23 cellular contexts compared by ENCODE assay signal in genomic region chr7:207418-208127, GRCh38. TPM values are rescaled to one million over a fixed set of nuclear protein-coding genes. Genes with fewer than 3 reads are reported as not detected.
A peak's percentile ranks its signal among the peaks of the same experiment; 100 is the strongest.
DNase-seq lines count a peak whose midpoint lies in the region; ATAC-seq, FAIRE-seq and TF ChIP-seq lines count a peak whose summit lies in the region.
"Had no signal": no experiment of that assay in that cellular context is flagged by ENCODE, and none has a peak within 500 bp of the region (broad histone marks: within the 10 kb centered on the region; RNA-seq: fewer than 3 reads in every experiment).

No MANE protein-coding gene starts in this region.

- no peak overlapping the region for H3K4me3 ChIP-seq in HepG2 (replicated peaks in 1 of 3; ENCODE audit: insufficient read depth in 1 of 3, low read depth in 2 of 3, low read length in 3 of 3)
- H3K4me3 ChIP-seq: HAP-1, mucosa of descending colon, tibial artery had no signal

- no peak overlapping the region for H3K4me3 Mint-ChIP-seq in chondrocyte (ENCODE audit: unreplicated experiment)
- H3K4me3 Mint-ChIP-seq in activated naive CD4-positive, alpha-beta T cell treated with anti-CD3 and anti-CD28 coated beads for 36 hours, result no peak overlapping the region
- H3K4me3 Mint-ChIP-seq: CD8-positive, alpha-beta T cell; T-helper 17 cell had no signal

- H4K20me1 ChIP-seq in HepG2 (ENCODE audit: insufficient read depth, low read length), result no peaks in the 10 kb centered on the region

- H3K4me2 ChIP-seq in HepG2 (ENCODE audit: low read depth, low read length), result no peak overlapping the region

- in situ Hi-C loops in HepG2 (cut with HindIII; ENCODE audit: extremely low pct_ligation_motif_present, low pct_unique_long_range_greater_than_20kb) (no loop called here), G401 (cut with HindIII; ENCODE audit: low sequenced_read_pairs) (no loop called here)

- no TSS peak for BruUV-seq in HepG2 (replicated peaks; lab: Mats Ljungman, UMichigan)

- peak; percentile 39 for DNase-seq in NCI-H82 (lab: John Stamatoyannopoulos, UW)
- no peak for DNase-seq in NCI-H82 treated with DMSO at 0.1 percent for 48 hours (lab: John Stamatoyannopoulos, UW; ENCODE audit: unreplicated experiment)
- no peak for DNase-seq in chondrocyte (ENCODE audit: low spot score)
- DNase-seq in HepG2 (ENCODE audit: low spot score), result no peak
- DNase-seq in activated naive CD4-positive, alpha-beta T cell treated with anti-CD3 and anti-CD28 coated beads for 36 hours, result no peak
- DNase-seq in G401 (ENCODE audit: low spot score), result no peak
- DNase-seq: activated CD4-positive, alpha-beta T cell treated with anti-CD3 and anti-CD28 coated beads for 4 hours; activated CD8-positive, alpha-beta memory T cell treated with anti-CD3 and anti-CD28 coated beads, Interleukin-2, amount 50 U/mL, for 4 hours; CD8-positive, alpha-beta T cell; EL; erythroblast; kidney glomerular epithelial cell; mucosa of descending colon; NCI-H1417 treated with DMSO at 0.1 percent for 48 hours; SHP77; small intestine; T-helper 17 cell; tibial artery had no signal

- H3K9ac ChIP-seq in HepG2 (ENCODE audit: insufficient read depth, low read depth, low read length), result no peak overlapping the region
- H3K9ac ChIP-seq: parathyroid adenoma had no signal

- no peak overlapping the region for H3K27ac Mint-ChIP-seq in chondrocyte (ENCODE audit: unreplicated experiment)
- no peak overlapping the region for H3K27ac Mint-ChIP-seq in activated naive CD4-positive, alpha-beta T cell treated with anti-CD3 and anti-CD28 coated beads for 36 hours
- H3K27ac Mint-ChIP-seq: CD8-positive, alpha-beta T cell; T-helper 17 cell had no signal

- no peaks in the 10 kb centered on the region for H3K79me2 ChIP-seq in HepG2 (ENCODE audit: insufficient read depth, low read length)

- no peaks in the 10 kb centered on the region for H3K9me3 Mint-ChIP-seq in chondrocyte (ENCODE audit: low read depth)
- no peaks in the 10 kb centered on the region for H3K9me3 Mint-ChIP-seq in activated naive CD4-positive, alpha-beta T cell treated with anti-CD3 and anti-CD28 coated beads for 36 hours
- H3K9me3 Mint-ChIP-seq: CD8-positive, alpha-beta T cell had no signal

- H3K4me1 Mint-ChIP-seq in chondrocyte (ENCODE audit: low read depth), result peaks cover 5% of the 10 kb centered on the region
- H3K4me1 Mint-ChIP-seq in activated naive CD4-positive, alpha-beta T cell treated with anti-CD3 and anti-CD28 coated beads for 36 hours (ENCODE audit: low read depth), result no peaks in the 10 kb centered on the region

- TF ChIP-seq EP300 in HepG2 (IDR thresholded peaks at IDR 0.05; ENCODE audit: low read depth in 2 of 2, low read length in 2 of 2) (no peak), HepG2 (CRISPR knock-in tag; IDR thresholded peaks at IDR 0.05; ENCODE audit: borderline replicate concordance) (no peak)

- no peak overlapping the region for H3K27ac ChIP-seq in HepG2 (ENCODE audit: extremely low read length, insufficient read depth, low read length)
- H3K27ac ChIP-seq: 22Rv1, parathyroid adenoma, tibial artery had no signal

- TF ChIP-seq POLR2A in HepG2 (IDR thresholded peaks at IDR 0.05; ENCODE audit: insufficient read depth in 1 of 2, low read depth in 2 of 2, low read length in 2 of 2), result no peak

- H3K27me3 Mint-ChIP-seq in chondrocyte (ENCODE audit: low read depth), result no peaks in the 10 kb centered on the region
- H3K27me3 Mint-ChIP-seq in activated naive CD4-positive, alpha-beta T cell treated with anti-CD3 and anti-CD28 coated beads for 36 hours (ENCODE audit: low read depth), result no peaks in the 10 kb centered on the region
- H3K27me3 Mint-ChIP-seq: T-helper 17 cell had no signal

- CTCF ChIA-PET in HepG2 (lab: Yijun Ruan, JAX; ENCODE audit: low intra/inter-chr PET ratio, low total read pairs), result no interaction called here
- CTCF ChIA-PET in activated naive CD4-positive, alpha-beta T cell treated with anti-CD3 and anti-CD28 coated beads for 36 hours (lab: Charles Lee), result no interaction called here

- H3K27me3 ChIP-seq in HepG2 (ENCODE audit: control insufficient read depth in 1 of 2, insufficient read depth in 2 of 2, low read length in 2 of 2), result no peaks in the 10 kb centered on the region
- H3K27me3 ChIP-seq: tibial artery had no signal

- peak; percentile 14; the same call in 2 of the 3 replicates for ATAC-seq in HepG2
- ATAC-seq in HG03025 (IDR thresholded peaks at IDR 0.05; ENCODE audit: low FRiP score, unreplicated experiment), result no peak
- no peak for ATAC-seq in GM18907 (IDR thresholded peaks at IDR 0.05; ENCODE audit: unreplicated experiment)
- ATAC-seq: CD8-positive, alpha-beta T cell; T-helper 17 cell had no signal

- no peak overlapping the region for H2AFZ ChIP-seq in HepG2 (ENCODE audit: low read length)
- H2AFZ ChIP-seq: parathyroid adenoma had no signal

- WGBS in HepG2 (ENCODE audit: low lambda C conversion rate), result 98% methylated on average over 21 of the region's 39 CpGs

- POLR2A ChIA-PET in HepG2 (lab: Yijun Ruan, JAX), result no interaction called here

- intact Hi-C loops in HepG2 (cut with micrococcal nuclease; ENCODE audit: unreplicated experiment), result no loop called here
- intact Hi-C loops in activated naive CD4-positive, alpha-beta T cell treated with anti-CD3 and anti-CD28 coated beads for 36 hours (cut with micrococcal nuclease), result no loop called here

- peak; percentile 64 for TF ChIP-seq CTCF in chondrocyte (IDR thresholded peaks at IDR 0.05)
- 0 out of 2 replicates have a peak, but pooled peaks have one; percentile 19 for TF ChIP-seq CTCF in HepG2 (CRISPR knock-in tag; IDR thresholded peaks at IDR 0.05)

- H3K36me3 Mint-ChIP-seq in chondrocyte (ENCODE audit: low read depth), result peaks cover 16% of the 10 kb centered on the region
- no peaks in the 10 kb centered on the region for H3K36me3 Mint-ChIP-seq in activated naive CD4-positive, alpha-beta T cell treated with anti-CD3 and anti-CD28 coated beads for 36 hours (ENCODE audit: low read depth)
- H3K36me3 Mint-ChIP-seq: CD8-positive, alpha-beta T cell had no signal

- FAIRE-seq in HepG2 (lab: Jason Lieb, UNC), result no peak
- FAIRE-seq: small intestine had no signal

- H3K9me3 ChIP-seq in HepG2 (ENCODE audit: low read length), result no peaks in the 10 kb centered on the region
- H3K9me3 ChIP-seq: HAP-1, mucosa of descending colon, tibial artery had no signal

- no peak for TF ChIP-seq RAD21 in HepG2 (CRISPR knock-in tag; IDR thresholded peaks at IDR 0.05)

- H3K36me3 ChIP-seq in HepG2 (replicated peaks in 1 of 2; ENCODE audit: control insufficient read depth in 1 of 2, insufficient read depth in 2 of 2, low read length in 2 of 2), result peaks cover 19 to 54% of the 10 kb centered on the region in 2 experiments

- no peaks in the 10 kb centered on the region for H3K4me1 ChIP-seq in HepG2 (ENCODE audit: insufficient read depth, low read length)
- H3K4me1 ChIP-seq: HAP-1, parathyroid adenoma, tibial artery had no signal

TF ChIP-seq in HepG2, 621 proteins besides CTCF, POLR2A, EP300 and RAD21 (continues in another document):
- no peak for TF ChIP-seq KDM2A (CRISPR knock-in tag; IDR thresholded peaks at IDR 0.05; ENCODE audit: borderline replicate concordance, low read depth)
- no peak for TF ChIP-seq MED13 (CRISPR knock-in tag; IDR thresholded peaks at IDR 0.05)
- TF ChIP-seq ZBTB33 (CRISPR knock-in tag; IDR thresholded peaks at IDR 0.05), result 0 out of 2 replicates have a peak, but pooled peaks have one; percentile 65
- TF ChIP-seq ZNF264 (CRISPR knock-in tag; IDR thresholded peaks at IDR 0.05), result no peak
- peak; percentile 48 for TF ChIP-seq AGO1 (IDR thresholded peaks at IDR 0.05; ENCODE audit: low read depth, low read length, poor library complexity, severe bottlenecking)

RNA-seq across cellular contexts. Expression of gene FAM20C, which starts 15.2 kb away (rescaled TPM):
- total RNA-seq in chondrocyte, result 34.4 to 58.1 TPM (median 35.0 TPM) in 3 replicates
- 14.5 and 19.9 TPM in 2 replicates for total RNA-seq in HepG2 (2016; rRNA removed; fragmentation: Illumina TruSeq; extraction: Trizol)
- total RNA-seq in HepG2 (2016; cell fraction: cytosol; rRNA removed; fragmentation: Illumina TruSeq; extraction: Trizol; ENCODE audit: low read depth), result 4.8 and 5.5 TPM in 2 replicates
- 12.0 and 18.5 TPM in 2 replicates for total RNA-seq in HepG2 (2016; cell fraction: insoluble cytoplasmic fraction; rRNA removed; fragmentation: Illumina TruSeq; extraction: Trizol)
- 11.5 and 11.6 TPM in 2 replicates for total RNA-seq in HepG2 (2016; cell fraction: membrane; rRNA removed; fragmentation: Illumina TruSeq; extraction: Trizol)
- total RNA-seq in HepG2 (2016; cell fraction: nucleus; rRNA removed; fragmentation: Illumina TruSeq; extraction: Trizol), result 20.5 and 24.2 TPM in 2 replicates
- polyA plus RNA-seq in HepG2 (2011; rRNA removed), result 11.9 and 15.3 TPM in 2 replicates
- 13.7 and 17.5 TPM in 2 replicates for polyA plus RNA-seq in HepG2 (2011; cell fraction: cytosol; rRNA removed)
- polyA plus RNA-seq in HepG2 (2011; cell fraction: nucleus; rRNA removed), result 24.6 and 26.4 TPM in 2 replicates
- polyA plus RNA-seq in HepG2 (2012), result 15.4 and 23.9 TPM in 2 replicates
- polyA plus RNA-seq in HepG2 (2016; cell fraction: cytosol; fragmentation: Illumina TruSeq; extraction: Trizol; ENCODE audit: low read depth), result 2.8 and 3.2 TPM in 2 replicates
- polyA plus RNA-seq in HepG2 (2016; cell fraction: insoluble cytoplasmic fraction; fragmentation: Illumina TruSeq; extraction: Trizol; ENCODE audit: low read depth), result 18.9 and 20.0 TPM in 2 replicates
- polyA plus RNA-seq in HepG2 (2016; cell fraction: membrane; fragmentation: Illumina TruSeq; extraction: Trizol; ENCODE audit: low read depth), result 10.0 and 10.7 TPM in 2 replicates
- polyA plus RNA-seq in HepG2 (2016; cell fraction: nucleus; fragmentation: Illumina TruSeq; extraction: Trizol; ENCODE audit: insufficient read depth, low read depth), result 38.8 and 44.3 TPM in 2 replicates
- polyA minus RNA-seq in HepG2 (2011; rRNA and poly(A)+ RNA removed; ENCODE audit: low replicate concordance), result 8.9 and 24.8 TPM in 2 replicates
- polyA minus RNA-seq in HepG2 (2011; cell fraction: cytosol; rRNA and poly(A)+ RNA removed), result 13.4 and 22.0 TPM in 2 replicates
- 14.4 and 19.6 TPM in 2 replicates for polyA minus RNA-seq in HepG2 (2011; cell fraction: nucleus; rRNA and poly(A)+ RNA removed)
- under 1 TPM; 0.26 to 0.91 TPM for total RNA-seq in activated naive CD4-positive, alpha-beta T cell treated with anti-CD3 and anti-CD28 coated beads for 36 hours
- total RNA-seq in G401 (2014; rRNA removed; shearing (Covaris generic)), result 12.8 and 14.8 TPM in 2 replicates
